Comparison of ENCODE assay signal across 10 cellular contexts in the genomic region with DNA sequence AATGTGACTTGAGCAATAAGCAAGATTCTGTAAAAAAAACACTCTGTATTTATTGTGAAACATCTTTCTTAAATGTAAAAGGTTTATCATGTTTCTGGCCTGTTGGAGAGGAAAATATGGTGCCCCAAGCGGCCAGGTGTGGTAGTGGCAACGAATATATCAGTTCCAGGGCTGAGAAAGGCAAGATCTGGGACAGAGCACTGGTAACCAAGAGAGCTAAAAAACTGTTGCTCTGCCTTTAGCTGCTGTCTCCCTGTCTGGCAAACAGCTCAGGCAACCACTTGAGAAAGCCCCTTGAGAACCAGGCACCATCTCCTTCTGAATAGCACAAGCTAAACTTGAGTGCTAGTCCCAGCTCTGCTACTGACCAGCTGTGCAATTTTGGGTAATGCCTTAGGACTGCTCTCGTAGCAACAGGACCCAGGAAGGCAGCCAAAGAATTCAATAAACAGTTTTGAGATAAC.
DNase-seq lines count a peak whose midpoint lies in the region; ATAC-seq and TF ChIP-seq lines count a peak whose summit lies in the region.
"Had no signal": no experiment of that assay in that cellular context is flagged by ENCODE, and none has a peak within 500 bp of the region (broad histone marks: within the 10 kb centered on the region; RNA-seq: fewer than 3 reads in every experiment).

No MANE protein-coding gene starts in this region.

- H3K9me3 Mint-ChIP-seq in endodermal cell: peaks cover 18% of the 10 kb centered on the region
- H3K9me3 Mint-ChIP-seq in activated T-helper 17 cell treated with anti-CD3 and anti-CD28 coated beads, Interleukin-2, amount 50 U/mL, for 72 hours: no peaks in the 10 kb centered on the region

- H3K4me1 Mint-ChIP-seq in endodermal cell: peaks cover 3% of the 10 kb centered on the region
- H3K4me1 Mint-ChIP-seq in activated T-helper 17 cell treated with anti-CD3 and anti-CD28 coated beads, Interleukin-2, amount 50 U/mL, for 72 hours: peaks cover 5% of the 10 kb centered on the region

- 30% methylated on average over 3 of the region's 3 CpGs for WGBS in endodermal cell (ENCODE audit: insufficient coverage in 1 of 2, insufficient read length in 1 of 2), 2 experiments
- WGBS in smooth muscle cell (ENCODE audit: low lambda C conversion rate): 30% methylated on average over 3 of the region's 3 CpGs

- no peaks in the 10 kb centered on the region for H3K36me3 ChIP-seq in endodermal cell (ENCODE audit: control insufficient read depth, insufficient read depth, low read length)
- no peaks in the 10 kb centered on the region for H3K36me3 ChIP-seq in smooth muscle cell (ENCODE audit: low read depth)

- H3K27me3 ChIP-seq in endodermal cell (ENCODE audit: control insufficient read depth, insufficient read depth, low read length, poor library complexity, severe bottlenecking) (no peaks in the 10 kb centered on the region), smooth muscle cell (ENCODE audit: low read depth) (no peaks in the 10 kb centered on the region)

- no peak overlapping the region for H3K4me3 Mint-ChIP-seq in endodermal cell
- H3K4me3 Mint-ChIP-seq in activated T-helper 17 cell treated with anti-CD3 and anti-CD28 coated beads, Interleukin-2, amount 50 U/mL, for 72 hours: no peak overlapping the region
- H3K4me3 Mint-ChIP-seq: stimulated activated naive CD8-positive, alpha-beta T cell treated with anti-CD3 and anti-CD28 coated beads, Interleukin-15, Interleukin-2, amounts not matched to agents 100 ng/mL and 50 ng/mL, for 24 hours had no signal

- H3K36me3 Mint-ChIP-seq in endodermal cell (ENCODE audit: low read depth): peaks cover 17% of the 10 kb centered on the region
- peaks cover 27% of the 10 kb centered on the region for H3K36me3 Mint-ChIP-seq in activated T-helper 17 cell treated with anti-CD3 and anti-CD28 coated beads, Interleukin-2, amount 50 U/mL, for 72 hours (ENCODE audit: low read depth)

- no peaks in the 10 kb centered on the region for H4K20me1 ChIP-seq in smooth muscle cell (ENCODE audit: low read depth)

- no peak overlapping the region for H3K4me2 ChIP-seq in smooth muscle cell

- H3K27ac ChIP-seq in endodermal cell (ENCODE audit: low read depth, low read length): no peak overlapping the region
- H3K27ac ChIP-seq in smooth muscle cell (ENCODE audit: low read depth): no peak overlapping the region

- H3K9me3 ChIP-seq in endodermal cell (ENCODE audit: control insufficient read depth, low read length): peaks cover 15% of the 10 kb centered on the region
- no peaks in the 10 kb centered on the region for H3K9me3 ChIP-seq in smooth muscle cell (replicated peaks; ENCODE audit: low read depth)

- no peaks in the 10 kb centered on the region for H3K27me3 Mint-ChIP-seq in endodermal cell (ENCODE audit: insufficient read depth)
- H3K27me3 Mint-ChIP-seq in activated T-helper 17 cell treated with anti-CD3 and anti-CD28 coated beads, Interleukin-2, amount 50 U/mL, for 72 hours: no peaks in the 10 kb centered on the region
- H3K27me3 Mint-ChIP-seq: stimulated activated naive CD8-positive, alpha-beta T cell treated with anti-CD3 and anti-CD28 coated beads, Interleukin-15, Interleukin-2, amounts not matched to agents 100 ng/mL and 50 ng/mL, for 24 hours had no signal

- peak; percentile 68 for DNase-seq in activated effector memory CD4-positive, alpha-beta T cell treated with anti-CD3 and anti-CD28 coated beads, Interleukin-2, amount 50 U/mL, for 16 hours
- no peak for DNase-seq in activated effector memory CD4-positive, alpha-beta T cell treated with Interleukin-2 at 50 U/mL for 16 hours
- peak; percentile 34 for DNase-seq in LoVo (ENCODE audit: low spot score)
- peak; percentile 83 for DNase-seq in endodermal cell
- no peak for DNase-seq in smooth muscle cell (lab: John Stamatoyannopoulos, UW; ENCODE audit: unreplicated experiment)
- no peak for DNase-seq in GM19238 (ENCODE audit: insufficient read length, low spot score)
- no peak for DNase-seq in foreskin melanocyte
- DNase-seq: SHP77 treated with DMSO at 0.1 percent for 48 hours had no signal

- no peaks in the 10 kb centered on the region for H3K4me1 ChIP-seq in endodermal cell (ENCODE audit: control insufficient read depth, insufficient read depth, low read length)
- no peaks in the 10 kb centered on the region for H3K4me1 ChIP-seq in smooth muscle cell (ENCODE audit: low read depth)

- no peak overlapping the region for H3K27ac Mint-ChIP-seq in endodermal cell
- no peak overlapping the region for H3K27ac Mint-ChIP-seq in activated T-helper 17 cell treated with anti-CD3 and anti-CD28 coated beads, Interleukin-2, amount 50 U/mL, for 72 hours
- H3K27ac Mint-ChIP-seq: stimulated activated naive CD8-positive, alpha-beta T cell treated with anti-CD3 and anti-CD28 coated beads, Interleukin-15, Interleukin-2, amounts not matched to agents 100 ng/mL and 50 ng/mL, for 24 hours had no signal

- no peak overlapping the region for H3K4me3 ChIP-seq in endodermal cell (ENCODE audit: low read length)
- no peak overlapping the region for H3K4me3 ChIP-seq in smooth muscle cell

- no peaks in the 10 kb centered on the region for H3K79me2 ChIP-seq in smooth muscle cell (ENCODE audit: low read depth)

- TF ChIP-seq CTCF in endodermal cell (conservative IDR thresholded peaks at IDR 0.05): peak; percentile 82
- TF ChIP-seq CTCF in smooth muscle cell (IDR thresholded peaks at IDR 0.05; ENCODE audit: borderline replicate concordance, insufficient read depth, poor library complexity, severe bottlenecking): peak; percentile 51

- no peak for ATAC-seq in activated T-helper 17 cell treated with anti-CD3 and anti-CD28 coated beads, Interleukin-2, amount 50 U/mL, for 72 hours (replicated peaks)

- H3K9ac ChIP-seq in endodermal cell (ENCODE audit: extremely low read depth, low read length, poor library complexity, severe bottlenecking) (no peak overlapping the region), smooth muscle cell (ENCODE audit: low read depth) (no peak overlapping the region)

- no peak overlapping the region for H2AFZ ChIP-seq in smooth muscle cell (ENCODE audit: low read depth)

- H3F3A ChIP-seq in smooth muscle cell (ENCODE audit: low read depth): no peaks in the 10 kb centered on the region

Comparison
In these comparisons a context has a peak if more than half of its experiments do, and no peak if none do; other contexts are left out.
1. DNase-seq: peak in activated effector memory CD4-positive, alpha-beta T cell treated with anti-CD3 and anti-CD28 coated beads, Interleukin-2, amount 50 U/mL, for 16 hours (single experiment), LoVo (single experiment) and endodermal cell (single experiment); none in activated effector memory CD4-positive, alpha-beta T cell treated with Interleukin-2 at 50 U/mL for 16 hours (single experiment), smooth muscle cell (single experiment), GM19238 (single experiment) and foreskin melanocyte (single experiment).